ENCODE assay signal across 25 cellular contexts in the genomic region with DNA sequence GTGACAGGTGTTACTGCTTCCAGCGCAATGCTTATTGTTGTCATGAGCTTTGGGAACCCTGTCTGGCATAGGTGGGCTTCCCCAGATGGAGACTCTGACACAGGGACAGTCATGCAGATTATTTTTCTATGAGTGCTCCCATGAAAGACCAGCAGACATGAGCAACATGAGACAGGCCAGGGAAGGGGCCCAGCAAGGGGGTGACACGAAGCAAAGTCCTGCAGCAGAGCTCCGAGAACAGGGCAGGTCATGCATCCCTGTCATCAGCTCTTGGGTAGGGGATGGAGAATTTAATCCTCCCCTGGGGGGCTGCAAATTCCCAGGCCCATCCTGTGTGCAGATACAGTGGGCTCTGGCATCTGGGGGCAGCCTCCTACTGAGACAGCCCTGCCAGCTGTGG.
DNase-seq lines count a peak whose midpoint lies in the region; ATAC-seq, FAIRE-seq and TF ChIP-seq lines count a peak whose summit lies in the region.
"Had no signal": no experiment of that assay in that cellular context is flagged by ENCODE, and none has a peak within 500 bp of the region (broad histone marks: within the 10 kb centered on the region; RNA-seq: fewer than 3 reads in every experiment).

No MANE protein-coding gene starts in this region.

- TF ChIP-seq POLR2A in tibial nerve (IDR thresholded peaks at IDR 0.05) = no peak
- TF ChIP-seq POLR2A in GM12892 (IDR thresholded peaks at IDR 0.05; ENCODE audit: low read depth, low read length) = no peak

- no peak for TF ChIP-seq EP300 in tibial nerve (IDR thresholded peaks at IDR 0.05)

- no peak overlapping the region for H3K27ac ChIP-seq in foreskin keratinocyte
- H3K27ac ChIP-seq in tibial nerve = no peak overlapping the region
- H3K27ac ChIP-seq: 22Rv1, PC-9, SJSA1 had no signal

- no peak for ATAC-seq in activated naive CD8-positive, alpha-beta T cell treated with anti-CD3 and anti-CD28 coated beads, Interleukin-2, amount 50 U/mL, for 24 hours
- ATAC-seq in natural killer cell = no peak
- no peak for ATAC-seq in natural killer cell treated with Interleukin-12 subunit alpha and Interleukin-12 subunit beta and Interleukin-15 and Interleukin-18, amount 100 ng/mL, for 72 hours
- no peak for ATAC-seq in foreskin keratinocyte
- ATAC-seq: HepG2, Right ventricle myocardium inferior had no signal

- no peak for DNase-seq in activated naive CD8-positive, alpha-beta T cell treated with anti-CD3 and anti-CD28 coated beads, Interleukin-2, amount 50 U/mL, for 24 hours
- DNase-seq in natural killer cell (no peak), immature natural killer cell (no peak), foreskin keratinocyte (no peak), tibial nerve (ENCODE audit: low spot score in 2 of 2) (no peak), GM12892 (ENCODE audit: insufficient read length) (no peak)
- DNase-seq in natural killer cell treated with Interleukin-12 subunit alpha and Interleukin-12 subunit beta and Interleukin-15 and Interleukin-18, amount 100 ng/mL, for 72 hours (ENCODE audit: low spot score) = no peak
- DNase-seq: BE2C, DMS153, DND-41, Kasumi-1, NCI-H1092 treated with DMSO at 0.1 percent for 48 hours, NCI-H1436, NCI-H187, NCI-H2081 treated with DMSO at 0.1 percent for 48 hours, NCI-H2171 treated with DMSO at 0.1 percent for 48 hours, NCI-H526, PC-9 had no signal

- H3K4me3 Mint-ChIP-seq in activated naive CD8-positive, alpha-beta T cell = no peak overlapping the region
- no peak overlapping the region for H3K4me3 Mint-ChIP-seq in activated naive CD8-positive, alpha-beta T cell treated with anti-CD3 and anti-CD28 coated beads, Interleukin-2, amount 50 U/mL, for 24 hours
- no peak overlapping the region for H3K4me3 Mint-ChIP-seq in natural killer cell
- H3K4me3 Mint-ChIP-seq in natural killer cell treated with Interleukin-12 subunit alpha and Interleukin-12 subunit beta and Interleukin-15 and Interleukin-18, amount 100 ng/mL, for 72 hours = no peak overlapping the region
- H3K4me3 Mint-ChIP-seq in immature natural killer cell = peak overlapping the region in 1 of 5 donors; percentile 7
- H3K4me3 Mint-ChIP-seq: CD14-positive monocyte had no signal

- peaks cover 51% of the 10 kb centered on the region for H3K4me1 Mint-ChIP-seq in activated naive CD8-positive, alpha-beta T cell (ENCODE audit: low read depth)
- H3K4me1 Mint-ChIP-seq in activated naive CD8-positive, alpha-beta T cell treated with anti-CD3 and anti-CD28 coated beads, Interleukin-2, amount 50 U/mL, for 24 hours = peaks cover 60% of the 10 kb centered on the region
- H3K4me1 Mint-ChIP-seq in natural killer cell (peaks cover 67 to 84% of the 10 kb centered on the region in 2 donors), immature natural killer cell (peaks cover 89 to 97% of the 10 kb centered on the region in 2 donors)
- H3K4me1 Mint-ChIP-seq in natural killer cell treated with Interleukin-12 subunit alpha and Interleukin-12 subunit beta and Interleukin-15 and Interleukin-18, amount 100 ng/mL, for 72 hours (ENCODE audit: low read depth in 2 of 2) = peaks cover 54 to 62% of the 10 kb centered on the region in 2 donors

- TF ChIP-seq CTCF in natural killer cell (IDR thresholded peaks at IDR 0.05) (no peak), foreskin keratinocyte (conservative IDR thresholded peaks at IDR 0.05) (no peak), tibial nerve (IDR thresholded peaks at IDR 0.05) (no peak)

- peak overlapping the region; percentile 34 for H3K27ac Mint-ChIP-seq in activated naive CD8-positive, alpha-beta T cell
- H3K27ac Mint-ChIP-seq in activated naive CD8-positive, alpha-beta T cell treated with anti-CD3 and anti-CD28 coated beads, Interleukin-2, amount 50 U/mL, for 24 hours = no peak overlapping the region
- H3K27ac Mint-ChIP-seq in natural killer cell = peak overlapping the region; percentile 92 to 97
- peak overlapping the region in 1 of 2 donors; percentile 29 for H3K27ac Mint-ChIP-seq in natural killer cell treated with Interleukin-12 subunit alpha and Interleukin-12 subunit beta and Interleukin-15 and Interleukin-18, amount 100 ng/mL, for 72 hours
- peak overlapping the region in 5 of 6 donors; percentile 65 to 89 (median 83) for H3K27ac Mint-ChIP-seq in immature natural killer cell
- H3K27ac Mint-ChIP-seq: CD14-positive monocyte had no signal

- H3K36me3 ChIP-seq in tibial nerve = no peaks in the 10 kb centered on the region
- H3K36me3 ChIP-seq: BE2C, SJSA1 had no signal

- intact Hi-C loops in natural killer cell (cut with micrococcal nuclease) = loop anchor here (10.0 kb wide), 1 partner anchor 176 kb away; the partner anchor contains the start of gene GATA6

- H3K9me3 Mint-ChIP-seq in activated naive CD8-positive, alpha-beta T cell (ENCODE audit: low read depth) = no peaks in the 10 kb centered on the region
- H3K9me3 Mint-ChIP-seq in activated naive CD8-positive, alpha-beta T cell treated with anti-CD3 and anti-CD28 coated beads, Interleukin-2, amount 50 U/mL, for 24 hours = no peaks in the 10 kb centered on the region
- H3K9me3 Mint-ChIP-seq in natural killer cell (no peaks in the 10 kb centered on the region), immature natural killer cell (no peaks in the 10 kb centered on the region)
- H3K9me3 Mint-ChIP-seq in natural killer cell treated with Interleukin-12 subunit alpha and Interleukin-12 subunit beta and Interleukin-15 and Interleukin-18, amount 100 ng/mL, for 72 hours = no peaks in the 10 kb centered on the region

- no peaks in the 10 kb centered on the region for H3K9me3 ChIP-seq in tibial nerve
- H3K9me3 ChIP-seq: BE2C, SJSA1 had no signal

- no peaks in the 10 kb centered on the region for H3K36me3 Mint-ChIP-seq in activated naive CD8-positive, alpha-beta T cell
- H3K36me3 Mint-ChIP-seq in activated naive CD8-positive, alpha-beta T cell treated with anti-CD3 and anti-CD28 coated beads, Interleukin-2, amount 50 U/mL, for 24 hours (ENCODE audit: low read depth) = no peaks in the 10 kb centered on the region
- H3K36me3 Mint-ChIP-seq in natural killer cell (no peaks in the 10 kb centered on the region), immature natural killer cell (peaks cover 0 to 4% (median 0%) of the 10 kb centered on the region in 3 donors)
- H3K36me3 Mint-ChIP-seq in natural killer cell treated with Interleukin-12 subunit alpha and Interleukin-12 subunit beta and Interleukin-15 and Interleukin-18, amount 100 ng/mL, for 72 hours = no peaks in the 10 kb centered on the region
- H3K36me3 Mint-ChIP-seq: CD14-positive monocyte had no signal

- no peak for FAIRE-seq in GM12892 (lab: Jason Lieb, UNC)
- FAIRE-seq: H54, HepG2 had no signal

- H3K4me3 ChIP-seq in tibial nerve = no peak overlapping the region
- H3K4me3 ChIP-seq: PC-9, SJSA1 had no signal

- H3K27me3 ChIP-seq in foreskin keratinocyte (peaks cover 73% of the 10 kb centered on the region), tibial nerve (no peaks in the 10 kb centered on the region)
- H3K27me3 ChIP-seq: BE2C, SJSA1 had no signal

- 74 to 92% methylated on average over 3 of the region's 3 CpGs for WGBS in tibial nerve, 2 donors

- H3K27me3 Mint-ChIP-seq in activated naive CD8-positive, alpha-beta T cell = no peaks in the 10 kb centered on the region
- H3K27me3 Mint-ChIP-seq in activated naive CD8-positive, alpha-beta T cell treated with anti-CD3 and anti-CD28 coated beads, Interleukin-2, amount 50 U/mL, for 24 hours = peaks cover under 1% of the 10 kb centered on the region
- no peaks in the 10 kb centered on the region for H3K27me3 Mint-ChIP-seq in natural killer cell (ENCODE audit: low read depth in 2 of 2)
- no peaks in the 10 kb centered on the region for H3K27me3 Mint-ChIP-seq in natural killer cell treated with Interleukin-12 subunit alpha and Interleukin-12 subunit beta and Interleukin-15 and Interleukin-18, amount 100 ng/mL, for 72 hours
- H3K27me3 Mint-ChIP-seq in immature natural killer cell (ENCODE audit: low read depth in 3 of 3) = peaks cover 0 to 12% (median 4%) of the 10 kb centered on the region in 3 donors

- no peaks in the 10 kb centered on the region for H3K4me1 ChIP-seq in foreskin keratinocyte
- H3K4me1 ChIP-seq in tibial nerve = peaks cover 0 to 20% (median 0%) of the 10 kb centered on the region in 4 donors
